22 cellular contexts compared by ENCODE assay signal in genomic region chr7:2981103-2981480, GRCh38.
A peak's percentile ranks its signal among the peaks of the same experiment; 100 is the strongest.
DNase-seq lines count a peak whose midpoint lies in the region; ATAC-seq and TF ChIP-seq lines count a peak whose summit lies in the region.
"Had no signal": no experiment of that assay in that cellular context is flagged by ENCODE, and none has a peak within 500 bp of the region (broad histone marks: within the 10 kb centered on the region; RNA-seq: fewer than 3 reads in every experiment).

No MANE protein-coding gene starts in this region.

- no peaks in the 10 kb centered on the region for H3K27me3 Mint-ChIP-seq in activated T-cell treated with anti-CD3 and anti-CD28 coated beads, Interleukin-2, amount 50 U/mL, for 72 hours (ENCODE audit: low read depth)
- H3K27me3 Mint-ChIP-seq in effector memory CD8-positive, alpha-beta T cell, result no peaks in the 10 kb centered on the region

- ATAC-seq in activated T-cell treated with anti-CD3 and anti-CD28 coated beads, Interleukin-2, amount 50 U/mL, for 72 hours (replicated peaks in 1 of 2), result no peak
- ATAC-seq in effector memory CD8-positive, alpha-beta T cell (replicated peaks), result no peak
- no peak for ATAC-seq in stimulated activated effector memory CD8-positive, alpha-beta T cell treated with anti-CD3 and anti-CD28 coated beads, Interleukin-12 subunit alpha, Interleukin-12 subunit beta, amount 100 ng/mL, for 72 hours
- no peak for ATAC-seq in esophagus mucosa
- ATAC-seq: activated T-cell treated with anti-CD3 and anti-CD28 coated beads, Interleukin-2, amount 50 U/mL, for 4 hours; GM23338 had no signal

- H3K9me2 ChIP-seq in SU-DHL-6 (replicated peaks; ENCODE audit: insufficient read depth, low read length), result no peaks in the 10 kb centered on the region

- H3K27ac ChIP-seq in SU-DHL-6 (ENCODE audit: low read depth, low read length), result peak overlapping the region; percentile 86
- H3K27ac ChIP-seq: breast epithelium, epithelial cell of prostate, hepatocyte, HL-60, ovary, right lobe of liver, thyroid gland had no signal

- H3K4me3 Mint-ChIP-seq in activated T-cell treated with anti-CD3 and anti-CD28 coated beads, Interleukin-2, amount 50 U/mL, for 72 hours, result peak overlapping the region; percentile 22 to 84
- H3K4me3 Mint-ChIP-seq in effector memory CD8-positive, alpha-beta T cell, result peak overlapping the region; percentile 59 to 87
- no peak overlapping the region for H3K4me3 Mint-ChIP-seq in stimulated activated effector memory CD8-positive, alpha-beta T cell treated with anti-CD3 and anti-CD28 coated beads, Interleukin-12 subunit alpha, Interleukin-12 subunit beta, amount 100 ng/mL, for 72 hours
- H3K4me3 Mint-ChIP-seq: GM23338 had no signal

- H3K9me3 ChIP-seq in SU-DHL-6 (ENCODE audit: insufficient read depth, low read length), result no peaks in the 10 kb centered on the region
- H3K9me3 ChIP-seq: breast epithelium, ovary, right lobe of liver, thyroid gland had no signal

- peaks cover 22% of the 10 kb centered on the region for H3F3A ChIP-seq in SU-DHL-6 (ENCODE audit: insufficient read depth)

- H3K79me2 ChIP-seq in SU-DHL-6 (ENCODE audit: insufficient read depth, low read length), result peaks cover 46% of the 10 kb centered on the region
- H3K79me2 ChIP-seq: hepatocyte had no signal

- peaks cover 81% of the 10 kb centered on the region for H3K4me1 Mint-ChIP-seq in activated T-cell treated with anti-CD3 and anti-CD28 coated beads, Interleukin-2, amount 50 U/mL, for 72 hours (ENCODE audit: low read depth)
- H3K4me1 Mint-ChIP-seq in effector memory CD8-positive, alpha-beta T cell (ENCODE audit: low read depth in 2 of 2), result peaks cover 71 to 72% of the 10 kb centered on the region in 2 donors
- peaks cover 92% of the 10 kb centered on the region for H3K4me1 Mint-ChIP-seq in stimulated activated effector memory CD8-positive, alpha-beta T cell treated with anti-CD3 and anti-CD28 coated beads, Interleukin-12 subunit alpha, Interleukin-12 subunit beta, amount 100 ng/mL, for 72 hours

- no peaks in the 10 kb centered on the region for H3K27me3 ChIP-seq in SU-DHL-6 (ENCODE audit: low read length)
- H3K27me3 ChIP-seq: breast epithelium, hepatocyte, ovary, right lobe of liver, thyroid gland had no signal

- peak overlapping the region; percentile 50 for H3K4me3 ChIP-seq in SU-DHL-6 (ENCODE audit: insufficient read depth, low read length, poor library complexity, severe bottlenecking)
- H3K4me3 ChIP-seq: breast epithelium, GM23338, hepatocyte, lung, ovary, right lobe of liver, thyroid gland had no signal

- H2AFZ ChIP-seq in SU-DHL-6 (ENCODE audit: low read depth, low read length, severe bottlenecking), result no peak overlapping the region
- H2AFZ ChIP-seq: GM23338, hepatocyte had no signal

- H3K36me3 ChIP-seq in SU-DHL-6 (ENCODE audit: low read length), result no peaks in the 10 kb centered on the region
- H3K36me3 ChIP-seq: breast epithelium, ovary, right lobe of liver, thyroid gland had no signal

- H3K4me2 ChIP-seq in SU-DHL-6 (ENCODE audit: low read depth, low read length, poor library complexity, severe bottlenecking), result peak overlapping the region; percentile 70
- H3K4me2 ChIP-seq: GM23338, hepatocyte had no signal

- no peak overlapping the region; the same call in 1 of the 2 replicates for H3K9ac ChIP-seq in SU-DHL-6 (ENCODE audit: low read length)

- H3K36me3 Mint-ChIP-seq in activated T-cell treated with anti-CD3 and anti-CD28 coated beads, Interleukin-2, amount 50 U/mL, for 72 hours (ENCODE audit: insufficient read depth in 2 of 2), result peaks cover 6 to 7% of the 10 kb centered on the region in 2 donors
- peaks cover 47% of the 10 kb centered on the region for H3K36me3 Mint-ChIP-seq in effector memory CD8-positive, alpha-beta T cell (ENCODE audit: insufficient read depth)
- peaks cover 55% of the 10 kb centered on the region for H3K36me3 Mint-ChIP-seq in stimulated activated effector memory CD8-positive, alpha-beta T cell treated with anti-CD3 and anti-CD28 coated beads, Interleukin-12 subunit alpha, Interleukin-12 subunit beta, amount 100 ng/mL, for 72 hours

- H3K9me3 Mint-ChIP-seq in activated T-cell treated with anti-CD3 and anti-CD28 coated beads, Interleukin-2, amount 50 U/mL, for 72 hours, result no peaks in the 10 kb centered on the region
- H3K9me3 Mint-ChIP-seq in effector memory CD8-positive, alpha-beta T cell, result no peaks in the 10 kb centered on the region
- no peaks in the 10 kb centered on the region for H3K9me3 Mint-ChIP-seq in stimulated activated effector memory CD8-positive, alpha-beta T cell treated with anti-CD3 and anti-CD28 coated beads, Interleukin-12 subunit alpha, Interleukin-12 subunit beta, amount 100 ng/mL, for 72 hours
- H3K9me3 Mint-ChIP-seq: activated T-cell treated with anti-CD3 and anti-CD28 coated beads, Interleukin-2, amount 50 U/mL, for 4 hours; GM23338 had no signal

- TF ChIP-seq CTCF in SU-DHL-6 (IDR thresholded peaks at IDR 0.05; ENCODE audit: insufficient read depth, low read length, poor library complexity, severe bottlenecking), result no peak

- H3K27ac Mint-ChIP-seq in activated T-cell treated with anti-CD3 and anti-CD28 coated beads, Interleukin-2, amount 50 U/mL, for 72 hours, result peak overlapping the region; percentile 38
- peak overlapping the region; percentile 10 to 95 for H3K27ac Mint-ChIP-seq in effector memory CD8-positive, alpha-beta T cell
- H3K27ac Mint-ChIP-seq in stimulated activated effector memory CD8-positive, alpha-beta T cell treated with anti-CD3 and anti-CD28 coated beads, Interleukin-12 subunit alpha, Interleukin-12 subunit beta, amount 100 ng/mL, for 72 hours, result peak overlapping the region; percentile 95
- H3K27ac Mint-ChIP-seq: GM23338 had no signal

- DNase-seq in activated T-cell treated with anti-CD3 and anti-CD28 coated beads, Interleukin-2, amount 50 U/mL, for 72 hours, result no peak
- DNase-seq in activated T-cell treated with anti-CD3 and anti-CD28 coated beads for 4 hours (no peak), foreskin melanocyte (no peak), SW 1271 (lab: John Stamatoyannopoulos, UW) (no peak)
- DNase-seq in effector memory CD8-positive, alpha-beta T cell, result no peak
- no peak for DNase-seq in stimulated activated effector memory CD8-positive, alpha-beta T cell treated with anti-CD3 and anti-CD28 coated beads, Interleukin-12 subunit alpha, Interleukin-12 subunit beta, amount 100 ng/mL, for 72 hours (ENCODE audit: low spot score in 2 of 2)
- DNase-seq: activated T-cell treated with anti-CD3 and anti-CD28 coated beads, Interleukin-2, amount 50 U/mL, for 4 hours; dermis blood vessel endothelial cell; foreskin fibroblast; NCI-H1436; NCI-H524 treated with DMSO at 0.1 percent for 48 hours; ovary; right lobe of liver; thyroid gland had no signal

- no peaks in the 10 kb centered on the region; the same call in 1 of the 2 replicates for H4K20me1 ChIP-seq in SU-DHL-6 (ENCODE audit: low read depth, low read length)

Comparison
In these comparisons a context has a peak if more than half of its experiments do, and no peak if none do; other contexts are left out.
1. H3K27ac Mint-ChIP-seq: peak in every context shown above with its lines; median percentile 95 in stimulated activated effector memory CD8-positive, alpha-beta T cell treated with anti-CD3 and anti-CD28 coated beads, Interleukin-12 subunit alpha, Interleukin-12 subunit beta, amount 100 ng/mL, for 72 hours; 52 in effector memory CD8-positive, alpha-beta T cell; 38 in activated T-cell treated with anti-CD3 and anti-CD28 coated beads, Interleukin-2, amount 50 U/mL, for 72 hours.